Comparison of ENCODE assay signal across 20 cellular contexts in the genomic region with DNA sequence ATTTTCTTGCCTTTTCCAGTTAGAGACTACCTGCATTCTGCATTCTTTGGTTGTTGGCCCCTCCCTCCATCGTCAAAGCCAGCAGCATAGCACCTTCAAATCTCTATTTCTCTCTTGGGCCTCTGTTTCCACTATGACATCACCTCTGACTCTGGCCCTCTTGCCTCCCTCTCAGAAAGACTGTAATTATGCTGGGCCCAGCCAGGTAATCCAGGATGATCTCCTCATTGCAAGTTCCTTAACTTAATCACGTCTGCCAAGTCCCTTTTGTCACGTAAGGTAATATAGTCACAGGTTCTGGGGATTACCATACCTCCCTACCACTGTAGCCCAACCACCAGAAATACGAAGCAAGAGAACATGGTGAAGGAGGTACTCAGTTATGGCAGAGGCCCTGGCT. TPM values are rescaled to one million over a fixed set of nuclear protein-coding genes. Genes with fewer than 3 reads are reported as not detected.
DNase-seq lines count a peak whose midpoint lies in the region; ATAC-seq, FAIRE-seq and TF ChIP-seq lines count a peak whose summit lies in the region.
"Had no signal": no experiment of that assay in that cellular context is flagged by ENCODE, and none has a peak within 500 bp of the region (broad histone marks: within the 10 kb centered on the region; RNA-seq: fewer than 3 reads in every experiment).

No MANE protein-coding gene starts in this region.

- TF ChIP-seq POLR2A in esophagus muscularis mucosa (IDR thresholded peaks at IDR 0.05; ENCODE audit: low read depth): no peak

- H3K27me3 ChIP-seq in WERI-Rb-1 (ENCODE audit: insufficient read depth, low read depth, severe bottlenecking) (peaks cover 20% of the 10 kb centered on the region), esophagus muscularis mucosa (peaks cover 0 to 3% (median 0%) of the 10 kb centered on the region in 4 donors)

- H3K36me3 ChIP-seq in WERI-Rb-1: no peaks in the 10 kb centered on the region
- no peaks in the 10 kb centered on the region for H3K36me3 ChIP-seq in esophagus muscularis mucosa
- H3K36me3 ChIP-seq: HAP-1 had no signal

- no peak for TF ChIP-seq EP300 in esophagus muscularis mucosa (IDR thresholded peaks at IDR 0.05)

- ATAC-seq in esophagus mucosa: peak; percentile 81
- ATAC-seq: A549 had no signal

- FAIRE-seq in D721Med (lab: Jason Lieb, UNC): peak; percentile 11
- FAIRE-seq: A549, G401.6, GM12892, H54 had no signal

- intact Hi-C loops in esophagus muscularis mucosa (cut with DNase I): no loop called here

- DNase-seq in D721Med (ENCODE audit: insufficient read length, low spot score): no peak
- peak; percentile 61 for DNase-seq in WERI-Rb-1
- DNase-seq in AG08396 (ENCODE audit: low spot score): no peak
- DNase-seq in cortex of kidney (lab: John Stamatoyannopoulos, UW): no peak
- DNase-seq in esophagus muscularis mucosa (ENCODE audit: extremely low spot score): no peak
- DNase-seq: 8988T; ACHN; C1 segment of cervical spinal cord; Calu3; CD4-positive, alpha-beta memory T cell; COR-L47; DMS153; DND-41; GOT3 had no signal

- H3K4me1 ChIP-seq in esophagus muscularis mucosa: no peaks in the 10 kb centered on the region

- no peak overlapping the region for H3K4me3 ChIP-seq in WERI-Rb-1 (ENCODE audit: low read depth, low read length)
- no peak overlapping the region for H3K4me3 ChIP-seq in esophagus muscularis mucosa
- H3K4me3 ChIP-seq: A549, HAP-1 had no signal

- WGBS in esophagus muscularis mucosa: 79% methylated on average over 4 of the region's 4 CpGs

- no peak overlapping the region for H3K27ac ChIP-seq in WERI-Rb-1
- H3K27ac ChIP-seq in esophagus muscularis mucosa (replicated peaks in 1 of 4): no peak overlapping the region

- TF ChIP-seq CTCF in D721Med (IDR thresholded peaks at IDR 0.05; ENCODE audit: insufficient read depth, missing control alignments) (no peak), WERI-Rb-1 (IDR thresholded peaks at IDR 0.05; ENCODE audit: low read depth, low read length) (no peak), esophagus muscularis mucosa (IDR thresholded peaks at IDR 0.05) (no peak)

- H3K9me3 ChIP-seq in WERI-Rb-1 (ENCODE audit: severe bottlenecking): peaks cover 3% of the 10 kb centered on the region
- H3K9me3 ChIP-seq in esophagus muscularis mucosa: no peaks in the 10 kb centered on the region
- H3K9me3 ChIP-seq: A549 had no signal

RNA-seq across cellular contexts. Expression of gene NYX, which starts 39.3 kb away (rescaled TPM):
- total RNA-seq in esophagus mucosa (not detected), esophagus muscularis mucosa (not detected)
- total RNA-seq: Calu3; CD4-positive, alpha-beta memory T cell had no signal
